Comparison of ENCODE assay signal across 8 cellular contexts in genomic region chr4:165326831-165327210, GRCh38. TPM values are rescaled to one million over a fixed set of nuclear protein-coding genes. Genes with fewer than 3 reads are reported as not detected.
DNase-seq lines count a peak whose midpoint lies in the region; ATAC-seq and TF ChIP-seq lines count a peak whose summit lies in the region.

No MANE protein-coding gene starts in this region.

- peaks cover 0 to 5% of the 10 kb centered on the region in 2 experiments; a peak in 1 of 4 replicates for H3K36me3 ChIP-seq in HCT116 (ENCODE audit: control insufficient read depth in 1 of 2, insufficient read depth in 2 of 2, low read length in 2 of 2)
- H3K36me3 ChIP-seq in neuronal stem cell (replicated peaks in 1 of 2; ENCODE audit: control insufficient read depth in 2 of 2, insufficient read depth in 2 of 2, low read length in 2 of 2) = peaks cover 6 to 41% of the 10 kb centered on the region in 2 donors

- H3K79me1 ChIP-seq in neuronal stem cell (ENCODE audit: low read depth, low read length) = no peaks in the 10 kb centered on the region

- ATAC-seq in HCT116 (peak; percentile 31), GM18517 (IDR thresholded peaks at IDR 0.05; ENCODE audit: unreplicated experiment) (no peak)

- DNase-seq in GM03348 (ENCODE audit: low spot score) (peak; percentile 24), HCT116 (ENCODE audit: low read depth, low spot score) (no peak), RWPE1 (ENCODE audit: low spot score) (peak; percentile 59), fibroblast of gingiva (ENCODE audit: low read depth) (peak; percentile 36), neuronal stem cell (ENCODE audit: low spot score) (no peak), dedifferentiated amniotic fluid mesenchymal stem cell (ENCODE audit: extremely low spot score) (no peak), DMS114 treated with DMSO at 0.1 percent for 48 hours (lab: John Stamatoyannopoulos, UW; ENCODE audit: unreplicated experiment) (no peak)

- intact Hi-C loops in HCT116 (cut with micrococcal nuclease) = loop anchor here (5.0 kb wide), 3 partner anchors 120 to 215 kb away; partner anchors contain the start of genes KLHL2 and TMEM192

- TF ChIP-seq POLR2A in HCT116 (IDR thresholded peaks at IDR 0.05; ENCODE audit: borderline replicate concordance, extremely low read depth, insufficient read depth, insufficient read length) = no peak

- POLR2A ChIA-PET in HCT116 (lab: Charles Lee) (interaction anchor here (0.7 to 2.3 kb wide), 13 partner anchors 9 to 214 kb away, joined by 3 to 9 read pairs (median 4); partner anchors contain the start of genes CPE and TMEM192), RWPE1 (lab: Yijun Ruan, JAX; ENCODE audit: low non-redundant PET) (no interaction called here)

- no peak overlapping the region for H3K23ac ChIP-seq in neuronal stem cell (ENCODE audit: low read depth, low read length, poor library complexity)

- peak overlapping the region; percentile 93 for H3K4me2 ChIP-seq in HCT116 (ENCODE audit: low read length)
- peak overlapping the region; percentile 43 for H3K4me2 ChIP-seq in neuronal stem cell (ENCODE audit: insufficient read depth, low read length, poor library complexity, severe bottlenecking)

- CTCF ChIA-PET in HCT116 (lab: Charles Lee) = interaction anchor here (1.0 kb wide), 2 partner anchors 195 to 214 kb away, joined by 3 to 6 read pairs; partner anchors contain the start of gene TMEM192
- CTCF ChIA-PET in RWPE1 (lab: Yijun Ruan, JAX) = no interaction called here

- BruUV-seq in HCT116 (replicated peaks; lab: Mats Ljungman, UMichigan) = TSS peak; percentile 76

- H3K18ac ChIP-seq in neuronal stem cell (ENCODE audit: low read length) = no peak overlapping the region

- no peak for TF ChIP-seq RAD21 in HCT116 (IDR thresholded peaks at IDR 0.05; ENCODE audit: low read depth)

- H4K20me1 ChIP-seq in HCT116 (ENCODE audit: insufficient read depth) = no peaks in the 10 kb centered on the region

- no peak overlapping the region for H2BK120ac ChIP-seq in neuronal stem cell (ENCODE audit: low read depth, low read length)

- H3K4me3 ChIP-seq in HCT116 (replicated peaks in 1 of 2; ENCODE audit: low read depth in 1 of 2, low read length in 2 of 2) (peak overlapping the region; percentile 78 to 89), neuronal stem cell (ENCODE audit: low read length in 2 of 2) (peak overlapping the region; percentile 77 to 79)

- H3K14ac ChIP-seq in neuronal stem cell (ENCODE audit: low read length) = no peak overlapping the region

- H2AK5ac ChIP-seq in neuronal stem cell (ENCODE audit: low read depth, low read length) = no peak overlapping the region

- no peak overlapping the region for H2BK12ac ChIP-seq in neuronal stem cell (ENCODE audit: low read length)

- H3K9me2 ChIP-seq in HCT116 (ENCODE audit: insufficient read depth) = no peaks in the 10 kb centered on the region

- H2BK5ac ChIP-seq in neuronal stem cell (ENCODE audit: low read length) = no peak overlapping the region

- peak overlapping the region; percentile 75 for H3K9ac ChIP-seq in HCT116 (ENCODE audit: low read length)
- no peak overlapping the region for H3K9ac ChIP-seq in neuronal stem cell (ENCODE audit: low read depth, low read length, poor library complexity)

- H3K27me3 ChIP-seq in HCT116 (ENCODE audit: insufficient read depth, low read length) = no peaks in the 10 kb centered on the region
- H3K27me3 ChIP-seq in neuronal stem cell (ENCODE audit: control insufficient read depth in 3 of 3, insufficient read depth in 3 of 3, low read depth in 1 of 3, low read length in 3 of 3) = no peaks in the 10 kb centered on the region

- H3K4me1 ChIP-seq in HCT116 (ENCODE audit: control insufficient read depth in 1 of 2, insufficient read depth in 2 of 2, low read length in 2 of 2) (peaks cover 11 to 28% of the 10 kb centered on the region in 2 experiments), neuronal stem cell (ENCODE audit: control insufficient read depth in 2 of 2, insufficient read depth in 1 of 2, low read depth in 1 of 2, low read length in 2 of 2) (peaks cover 2 to 8% of the 10 kb centered on the region in 2 donors)

- no peak overlapping the region for H3K4ac ChIP-seq in neuronal stem cell (ENCODE audit: low read length)

- H3K27ac ChIP-seq in HCT116 (ENCODE audit: low read depth, low read length) (peak overlapping the region; percentile 46; the same call in 1 of the 2 replicates), RWPE1 (peak overlapping the region; percentile 90), neuronal stem cell (replicated peaks; ENCODE audit: low read length) (peak overlapping the region; percentile 78)

- TF ChIP-seq CTCF in HCT116 (IDR thresholded peaks at IDR 0.05 in 2 of 3, conservative IDR thresholded peaks at IDR 0.05 in 1 of 3; ENCODE audit: borderline replicate concordance in 1 of 3, insufficient read depth in 1 of 3, low read depth in 2 of 3, low read length in 2 of 3) (no peak), RWPE1 (conservative IDR thresholded peaks at IDR 0.05; ENCODE audit: low read depth) (no peak)

- no peak overlapping the region for H2BK15ac ChIP-seq in neuronal stem cell (ENCODE audit: low read length)

- H2AFZ ChIP-seq in HCT116 (ENCODE audit: low read depth, low read length, poor library complexity, severe bottlenecking) (peak overlapping the region; percentile 96), neuronal stem cell (ENCODE audit: low read length) (peak overlapping the region; percentile 60)

- RAD21 ChIA-PET in HCT116 (lab: Charles Lee; ENCODE audit: low non-redundant PET in 1 of 2, low total read pairs in 2 of 2, uncharacterized antibody in 2 of 2, unreplicated experiment in 2 of 2) = no interaction called here

- H4K8ac ChIP-seq in neuronal stem cell (ENCODE audit: low read depth, low read length) = no peak overlapping the region

- H3K9me3 ChIP-seq in HCT116 (ENCODE audit: control insufficient read depth in 1 of 2, insufficient read depth in 1 of 2, low read depth in 1 of 2, low read length in 2 of 2) (no peaks in the 10 kb centered on the region; a peak in 1 of 4 replicates), neuronal stem cell (replicated peaks in 1 of 2; ENCODE audit: control insufficient read depth in 2 of 2, insufficient read depth in 1 of 2, low read depth in 1 of 2, low read length in 2 of 2) (peaks cover 3 to 15% of the 10 kb centered on the region in 2 donors)

- no peak overlapping the region for H4K91ac ChIP-seq in neuronal stem cell (ENCODE audit: low read depth, low read length, poor library complexity)

- no CpG with 5 or more reads among the region's 14 CpGs for WGBS in neuronal stem cell (ENCODE audit: extremely low coverage in 2 of 2, insufficient read length in 2 of 2, insufficient replicate concordance in 1 of 2), 2 donors

- peaks cover 42% of the 10 kb centered on the region for H3K79me2 ChIP-seq in HCT116 (ENCODE audit: insufficient read depth, low read length)

TF ChIP-seq in HCT116, 20 proteins besides CTCF, POLR2A, EP300 and RAD21:
- TF ChIP-seq CEBPB (IDR thresholded peaks at IDR 0.05; ENCODE audit: low read depth) = peak; percentile 53
- no peak for TF ChIP-seq ZNF274 (IDR thresholded peaks at IDR 0.05; ENCODE audit: low read depth, low read length)

RNA-seq across cellular contexts. Expression of gene MSMO1, which starts 0.6 kb away (rescaled TPM):
- total RNA-seq in HCT116 (2021; ENCODE audit: unreplicated experiment) = 54.5 TPM
- 15.0 and 15.2 TPM in 2 replicates for polyA plus RNA-seq in HCT116 (2012)
- 226 TPM for polyA plus RNA-seq in neuronal stem cell (2013, experiment 1 of 2)
- 233 TPM for polyA plus RNA-seq in neuronal stem cell (2013, experiment 2 of 2)

RNA-seq across cellular contexts. Expression of gene CPE, which starts 52.0 kb away (rescaled TPM):
- total RNA-seq in HCT116 (2021; ENCODE audit: unreplicated experiment) = 29.3 TPM
- polyA plus RNA-seq in HCT116 (2012) = 43.8 and 44.7 TPM in 2 replicates
- 71.3 TPM for polyA plus RNA-seq in neuronal stem cell (2013, experiment 1 of 2)
- 71.3 TPM for polyA plus RNA-seq in neuronal stem cell (2013, experiment 2 of 2)

Comparison
In these comparisons a context has a peak if more than half of its experiments do, and no peak if none do; other contexts are left out.
1. DNase-seq: peak in GM03348 (single experiment), RWPE1 (single experiment) and fibroblast of gingiva (single experiment); none in HCT116 (single experiment), neuronal stem cell (single experiment), dedifferentiated amniotic fluid mesenchymal stem cell (single experiment) and DMS114 treated with DMSO at 0.1 percent for 48 hours (single experiment).
2. Peak in every context shown above with its lines, with median percentiles within 50 percentile points of each other: H3K27ac ChIP-seq.